In genomic region chr2:9052821-9053533, GRCh38 we compare ENCODE assay signal across 1 cellular context.
TF ChIP-seq lines count a peak whose summit lies in the region.

No MANE protein-coding gene starts in this region.

TF ChIP-seq in IMR-90, 13 proteins besides CTCF, POLR2A, EP300 and RAD21 (continued from another document):
- TF ChIP-seq USF2 (IDR thresholded peaks at IDR 0.05; ENCODE audit: low read depth, low read length), result no peak
- TF ChIP-seq BHLHE40 (IDR thresholded peaks at IDR 0.05; ENCODE audit: low read depth, low read length), result no peak
- TF ChIP-seq CEBPB (IDR thresholded peaks at IDR 0.05; ENCODE audit: low read depth, low read length), result no peak
